ENCODE assay signal across 1 cellular context in the genomic region with DNA sequence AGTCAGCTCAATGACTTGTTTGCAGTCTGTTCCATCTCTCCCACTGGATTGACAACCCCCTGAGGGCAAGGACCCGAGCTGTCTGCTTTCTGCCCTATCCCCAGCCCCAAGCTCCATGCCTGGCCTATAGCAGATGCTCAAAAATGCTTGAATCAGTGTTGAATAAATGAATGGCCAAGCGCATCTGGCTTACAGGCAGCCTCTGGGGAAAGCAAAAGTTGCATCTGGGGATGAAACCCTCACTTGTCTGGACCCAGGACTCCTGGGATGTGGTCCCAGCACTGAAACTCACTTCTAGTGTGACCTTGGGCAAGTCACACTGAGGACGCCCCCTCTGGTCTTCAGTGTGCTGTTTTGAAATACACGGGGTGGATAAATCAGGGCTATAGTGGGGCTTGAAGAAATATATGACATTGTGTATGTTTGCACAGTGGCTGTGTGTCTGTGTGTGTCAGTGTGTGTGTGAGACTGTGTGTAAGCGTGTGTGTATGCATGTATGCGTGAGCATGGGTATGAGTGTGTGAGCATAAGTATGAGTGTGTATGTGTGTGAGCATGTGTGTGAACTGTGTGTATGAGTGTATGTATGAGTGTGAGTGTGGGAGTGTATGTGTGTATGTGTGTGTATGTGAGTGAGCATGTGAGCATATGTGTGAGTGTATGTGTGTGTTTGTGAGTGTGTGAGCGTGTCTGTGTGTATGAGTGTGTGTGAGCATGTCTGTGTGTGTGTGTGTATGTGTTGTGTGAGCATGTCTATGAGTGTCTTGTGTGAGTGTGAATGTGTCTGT.
TF ChIP-seq lines count a peak whose summit lies in the region.

No MANE protein-coding gene starts in this region.

TF ChIP-seq in H1, 55 proteins besides CTCF, POLR2A, EP300 and RAD21:
- TF ChIP-seq CEBPB (IDR thresholded peaks at IDR 0.05; ENCODE audit: low read depth, low read length), result no peak
- TF ChIP-seq KDM1A (IDR thresholded peaks at IDR 0.05; ENCODE audit: borderline replicate concordance, low read length), result no peak
- TF ChIP-seq, protein P1, sequence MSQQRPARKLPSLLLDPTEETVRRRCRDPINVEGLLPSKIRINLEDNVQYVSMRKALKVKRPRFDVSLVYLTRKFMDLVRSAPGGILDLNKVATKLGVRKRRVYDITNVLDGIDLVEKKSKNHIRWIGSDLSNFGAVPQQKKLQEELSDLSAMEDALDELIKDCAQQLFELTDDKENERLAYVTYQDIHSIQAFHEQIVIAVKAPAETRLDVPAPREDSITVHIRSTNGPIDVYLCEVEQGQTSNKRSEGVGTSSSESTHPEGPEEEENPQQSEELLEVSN (IDR thresholded peaks at IDR 0.05), result no peak
- TF ChIP-seq SIX5 (IDR thresholded peaks at IDR 0.05; ENCODE audit: low read depth, low read length), result no peak
- no peak for TF ChIP-seq KDM4A (IDR thresholded peaks at IDR 0.05; ENCODE audit: low read depth, low read length, severe bottlenecking)
- no peak for TF ChIP-seq TEAD4 (IDR thresholded peaks at IDR 0.05; ENCODE audit: low read depth, low read length)
- no peak for TF ChIP-seq NANOG (IDR thresholded peaks at IDR 0.05; ENCODE audit: insufficient read depth, low read depth, low read length, poor library complexity, severe bottlenecking)
- no peak for TF ChIP-seq GTF2F1 (IDR thresholded peaks at IDR 0.05; ENCODE audit: borderline replicate concordance, low read depth, low read length)
- TF ChIP-seq TCF12 (IDR thresholded peaks at IDR 0.05; ENCODE audit: low read depth, low read length), result no peak
- no peak for TF ChIP-seq ASH2L (IDR thresholded peaks at IDR 0.05; ENCODE audit: low read length)
- no peak for TF ChIP-seq RNF2 (IDR thresholded peaks at IDR 0.05; ENCODE audit: borderline replicate concordance, low read depth, low read length, missing control alignments, poor library complexity, severe bottlenecking)
- TF ChIP-seq TBP (IDR thresholded peaks at IDR 0.05; ENCODE audit: low read depth, low read length), result no peak
